11 cellular contexts compared by ENCODE assay signal in genomic region chr22:50059185-50059880, GRCh38. TPM values are rescaled to one million over a fixed set of nuclear protein-coding genes. Genes with fewer than 3 reads are reported as not detected.
DNase-seq lines count a peak whose midpoint lies in the region; ATAC-seq and TF ChIP-seq lines count a peak whose summit lies in the region.
"Had no signal": no experiment of that assay in that cellular context is flagged by ENCODE, and none has a peak within 500 bp of the region (broad histone marks: within the 10 kb centered on the region; RNA-seq: fewer than 3 reads in every experiment).

No MANE protein-coding gene starts in this region.

- no peaks in the 10 kb centered on the region for H3K4me1 Mint-ChIP-seq in activated T-helper 17 cell treated with anti-CD3 and anti-CD28 coated beads, Interleukin-2, amount 50 U/mL, for 72 hours

- H3K4me3 Mint-ChIP-seq in activated T-helper 17 cell treated with anti-CD3 and anti-CD28 coated beads, Interleukin-2, amount 50 U/mL, for 72 hours: no peak overlapping the region

- peak; percentile 14 for TF ChIP-seq CTCF in GM06990 (IDR thresholded peaks at IDR 0.05; ENCODE audit: insufficient read depth, low read length, poor library complexity, severe bottlenecking)
- TF ChIP-seq CTCF in OCI-LY1 (IDR thresholded peaks at IDR 0.05; ENCODE audit: low read length): no peak
- no peak for TF ChIP-seq CTCF in osteoblast (IDR thresholded peaks at IDR 0.05; ENCODE audit: extremely low read depth, low read depth, low read length)
- no peak for TF ChIP-seq CTCF in PC-9 (conservative IDR thresholded peaks at IDR 0.05)

- H3K9me3 ChIP-seq in OCI-LY1 (ENCODE audit: low read length) (no peaks in the 10 kb centered on the region), osteoblast (ENCODE audit: low read depth, low read length) (no peaks in the 10 kb centered on the region), PC-9 (ENCODE audit: insufficient read depth, low read depth) (no peaks in the 10 kb centered on the region)

- BruUV-seq in PC-9 (replicated peaks; lab: Mats Ljungman, UMichigan): no TSS peak

- H3K36me3 Mint-ChIP-seq in activated T-helper 17 cell treated with anti-CD3 and anti-CD28 coated beads, Interleukin-2, amount 50 U/mL, for 72 hours (ENCODE audit: low read depth): no peaks in the 10 kb centered on the region

- H2AFZ ChIP-seq in OCI-LY1 (ENCODE audit: low read length) (no peak overlapping the region), osteoblast (ENCODE audit: low read length) (no peak overlapping the region), PC-9 (no peak overlapping the region)

- peaks cover 41% of the 10 kb centered on the region for H3K4me1 ChIP-seq in OCI-LY1 (ENCODE audit: insufficient read depth, low read length, severe bottlenecking)
- no peaks in the 10 kb centered on the region for H3K4me1 ChIP-seq in osteoblast (ENCODE audit: insufficient read depth, low read length)
- no peaks in the 10 kb centered on the region for H3K4me1 ChIP-seq in PC-9 (replicated peaks; ENCODE audit: insufficient read depth)

- DNase-seq in GM06990 (ENCODE audit: extremely low read depth, insufficient read length) (no peak), fibroblast of peridontal ligament (ENCODE audit: extremely low read depth) (peak; percentile 30), osteoblast (ENCODE audit: insufficient read length, low spot score, missing footprints) (peak; percentile 96), PC-9 (no peak)
- DNase-seq: activated CD4-positive, alpha-beta T cell treated with anti-CD3 and anti-CD28 coated beads, Interleukin-2, amount 50 U/mL, for 48 hours; effector CD4-positive, alpha-beta T cell; NCI-H446 treated with DMSO at 0.1 percent for 48 hours had no signal

- H3K79me2 ChIP-seq in OCI-LY1 (ENCODE audit: insufficient read depth, low read length): no peaks in the 10 kb centered on the region
- H3K79me2 ChIP-seq in osteoblast (ENCODE audit: insufficient read depth, low read length): no peaks in the 10 kb centered on the region
- no peaks in the 10 kb centered on the region for H3K79me2 ChIP-seq in PC-9 (ENCODE audit: low read depth)

- intact Hi-C loops in PC-9 (cut with micrococcal nuclease; ENCODE audit: unreplicated experiment): no loop called here

- H3K27ac ChIP-seq in OCI-LY1 (ENCODE audit: low read depth, low read length, poor library complexity, severe bottlenecking) (peak overlapping the region; percentile 34), osteoblast (ENCODE audit: low read depth, low read length) (no peak overlapping the region), PC-9 (no peak overlapping the region)

- H3F3A ChIP-seq in OCI-LY1 (ENCODE audit: insufficient read depth, low read length) (no peaks in the 10 kb centered on the region), PC-9 (ENCODE audit: insufficient read depth, low read depth) (no peaks in the 10 kb centered on the region)

- H3K9me2 ChIP-seq in OCI-LY1 (ENCODE audit: low read depth, low read length) (no peaks in the 10 kb centered on the region), PC-9 (ENCODE audit: insufficient read depth) (no peaks in the 10 kb centered on the region)

- no peak overlapping the region for H3K27ac Mint-ChIP-seq in activated T-helper 17 cell treated with anti-CD3 and anti-CD28 coated beads, Interleukin-2, amount 50 U/mL, for 72 hours

- H3K27me3 Mint-ChIP-seq in activated T-helper 17 cell treated with anti-CD3 and anti-CD28 coated beads, Interleukin-2, amount 50 U/mL, for 72 hours: peaks cover 14% of the 10 kb centered on the region

- H3K4me3 ChIP-seq in GM06990 (replicated peaks; ENCODE audit: low read depth, low read length): no peak overlapping the region
- H3K4me3 ChIP-seq in OCI-LY1 (ENCODE audit: low read depth, low read length, poor library complexity, severe bottlenecking): no peak overlapping the region
- no peak overlapping the region for H3K4me3 ChIP-seq in osteoblast (ENCODE audit: insufficient read depth, low read length)
- H3K4me3 ChIP-seq in PC-9: no peak overlapping the region

- H3K27me3 ChIP-seq in GM06990 (replicated peaks; ENCODE audit: control insufficient read depth, insufficient read depth, low read length) (peaks cover 1% of the 10 kb centered on the region; the same call in 1 of the 2 replicates), OCI-LY1 (ENCODE audit: insufficient read depth, low read length) (no peaks in the 10 kb centered on the region), osteoblast (ENCODE audit: insufficient read depth, low read length) (peaks cover 17% of the 10 kb centered on the region), PC-9 (ENCODE audit: insufficient read depth, low read depth) (peaks cover 71% of the 10 kb centered on the region)

- H3K4me2 ChIP-seq in OCI-LY1 (ENCODE audit: low read length) (peak overlapping the region; percentile 5; the same call in 1 of the 2 replicates), osteoblast (ENCODE audit: insufficient read depth, low read length) (peak overlapping the region; percentile 51), PC-9 (no peak overlapping the region)

- H3K36me3 ChIP-seq in GM06990 (ENCODE audit: control insufficient read depth, insufficient read depth, low read length) (no peaks in the 10 kb centered on the region), OCI-LY1 (ENCODE audit: insufficient read depth, low read length) (no peaks in the 10 kb centered on the region), osteoblast (ENCODE audit: insufficient read depth, low read length) (no peaks in the 10 kb centered on the region), PC-9 (ENCODE audit: low read depth) (no peaks in the 10 kb centered on the region)

- no peaks in the 10 kb centered on the region for H3K9me3 Mint-ChIP-seq in activated T-helper 17 cell treated with anti-CD3 and anti-CD28 coated beads, Interleukin-2, amount 50 U/mL, for 72 hours

- H4K20me1 ChIP-seq in OCI-LY1 (ENCODE audit: insufficient read depth, low read length) (no peaks in the 10 kb centered on the region), osteoblast (ENCODE audit: insufficient read depth, low read length) (no peaks in the 10 kb centered on the region), PC-9 (ENCODE audit: insufficient read depth) (no peaks in the 10 kb centered on the region)

- POLR2A ChIA-PET in PC-9 (lab: Charles Lee; ENCODE audit: unreplicated experiment): no interaction called here

- no peak overlapping the region for H3K9ac ChIP-seq in OCI-LY1 (ENCODE audit: low read length)

- CTCF ChIA-PET in PC-9 (lab: Charles Lee): no interaction called here

- ATAC-seq in activated T-helper 17 cell treated with anti-CD3 and anti-CD28 coated beads, Interleukin-2, amount 50 U/mL, for 72 hours (replicated peaks): no peak
- ATAC-seq in HG03521 (IDR thresholded peaks at IDR 0.05; ENCODE audit: unreplicated experiment): no peak
- ATAC-seq in GM18519 (IDR thresholded peaks at IDR 0.05; ENCODE audit: low FRiP score, unreplicated experiment): no peak

RNA-seq across cellular contexts. Expression of gene TTLL8, which starts 1.2 kb away (rescaled TPM):
- total RNA-seq in osteoblast: not detected in 2 replicates
- not detected for total RNA-seq in activated T-helper 17 cell treated with anti-CD3 and anti-CD28 coated beads, Interleukin-2, amount 50 U/mL, for 72 hours
- total RNA-seq in PC-9 (2021): not detected in 2 replicates

RNA-seq across cellular contexts. Expression of gene MLC1, which starts 25.9 kb away (rescaled TPM):
- total RNA-seq in osteoblast (under 0.01 and 0.88 TPM in 2 replicates), PC-9 (2021) (not detected in 2 replicates)
- total RNA-seq in activated T-helper 17 cell treated with anti-CD3 and anti-CD28 coated beads, Interleukin-2, amount 50 U/mL, for 72 hours: under 1 TPM in 1 of 2 donors, not detected in 1; 0.13 TPM

RNA-seq across cellular contexts. Expression of gene MOV10L1, which starts 30.5 kb away (rescaled TPM):
- total RNA-seq in osteoblast (0.36 and 0.59 TPM in 2 replicates), PC-9 (2021) (not detected in 2 replicates)
- total RNA-seq in activated T-helper 17 cell treated with anti-CD3 and anti-CD28 coated beads, Interleukin-2, amount 50 U/mL, for 72 hours: not detected

RNA-seq across cellular contexts. Expression of gene IL17REL, which starts 46.8 kb away (rescaled TPM):
- total RNA-seq in osteoblast (not detected in 2 replicates), PC-9 (2021) (not detected in 2 replicates)
- total RNA-seq in activated T-helper 17 cell treated with anti-CD3 and anti-CD28 coated beads, Interleukin-2, amount 50 U/mL, for 72 hours: under 1 TPM; 0.09 to 0.42 TPM

Comparison
In these comparisons a context has a peak if more than half of its experiments do, and no peak if none do; other contexts are left out.
1. DNase-seq: peak in fibroblast of peridontal ligament (single experiment) and osteoblast (single experiment); none in GM06990 (single experiment) and PC-9 (0 of 2).